In genomic region chr13:44347905-44348304, GRCh38 we compare ENCODE assay signal across 17 cellular contexts. TPM values are rescaled to one million over a fixed set of nuclear protein-coding genes. Genes with fewer than 3 reads are reported as not detected.
A peak's percentile ranks its signal among the peaks of the same experiment; 100 is the strongest.
DNase-seq lines count a peak whose midpoint lies in the region; ATAC-seq and TF ChIP-seq lines count a peak whose summit lies in the region.
"Had no signal": no experiment of that assay in that cellular context is flagged by ENCODE, and none has a peak within 500 bp of the region (broad histone marks: within the 10 kb centered on the region; RNA-seq: fewer than 3 reads in every experiment).

No MANE protein-coding gene starts in this region.

- H3K4me1 ChIP-seq in adrenal gland (replicated peaks in 1 of 2) (peaks cover 0 to 5% of the 10 kb centered on the region in 2 donors), rectal smooth muscle tissue (ENCODE audit: control insufficient read depth, insufficient read depth, low read length) (peaks cover 7% of the 10 kb centered on the region)
- no peaks in the 10 kb centered on the region for H3K4me1 ChIP-seq in CD8-positive, alpha-beta T cell (ENCODE audit: insufficient read depth, low read length)

- H3K9me3 Mint-ChIP-seq in CD8-positive, alpha-beta T cell = no peaks in the 10 kb centered on the region

- H3K36me3 ChIP-seq in adrenal gland (replicated peaks in 1 of 2) = no peaks in the 10 kb centered on the region
- no peaks in the 10 kb centered on the region for H3K36me3 ChIP-seq in rectal smooth muscle tissue (ENCODE audit: control insufficient read depth, insufficient read depth, low read length)
- H3K36me3 ChIP-seq in CD8-positive, alpha-beta T cell (ENCODE audit: insufficient read depth, low read length) = no peaks in the 10 kb centered on the region
- H3K36me3 ChIP-seq: BLaER1 had no signal

- 25 to 39% (median 33%) methylated on average over 2 of the region's 2 CpGs for WGBS in adrenal gland, 4 donors

- POLR2A ChIA-PET in CD8-positive, alpha-beta T cell (lab: Charles Lee) = no interaction called here

- intact Hi-C loops in adrenal gland (cut with DNase I) = no loop called here
- intact Hi-C loops in CD8-positive, alpha-beta T cell (cut with DNase I, micrococcal nuclease) = no loop called here

- no peak overlapping the region for H3K9ac ChIP-seq in rectal smooth muscle tissue (ENCODE audit: low read length)
- H3K9ac ChIP-seq: BLaER1 had no signal

- H3K9me3 ChIP-seq in adrenal gland (replicated peaks in 1 of 3) = no peaks in the 10 kb centered on the region
- no peaks in the 10 kb centered on the region for H3K9me3 ChIP-seq in CD8-positive, alpha-beta T cell (ENCODE audit: low read length)
- H3K9me3 ChIP-seq: BLaER1 had no signal

- no peaks in the 10 kb centered on the region for H3K27me3 Mint-ChIP-seq in CD8-positive, alpha-beta T cell (ENCODE audit: low read depth)

- CTCF ChIA-PET in CD8-positive, alpha-beta T cell (lab: Charles Lee) = no interaction called here

- H3K4me1 Mint-ChIP-seq in CD8-positive, alpha-beta T cell (ENCODE audit: low read depth) = peaks cover 18% of the 10 kb centered on the region

- no peak overlapping the region for H3K4me3 ChIP-seq in adrenal gland
- no peak overlapping the region for H3K4me3 ChIP-seq in foreskin fibroblast (ENCODE audit: low read depth in 1 of 2, low read length in 2 of 2)
- no peak overlapping the region for H3K4me3 ChIP-seq in rectal smooth muscle tissue (ENCODE audit: low read length)
- H3K4me3 ChIP-seq in CD8-positive, alpha-beta T cell (ENCODE audit: low read depth, low read length) = no peak overlapping the region
- H3K4me3 ChIP-seq: BLaER1, K562 had no signal

- no peak overlapping the region for H3K27ac ChIP-seq in adrenal gland
- peak overlapping the region; percentile 14 for H3K27ac ChIP-seq in rectal smooth muscle tissue (ENCODE audit: low read depth, low read length)
- no peak overlapping the region for H3K27ac ChIP-seq in CD8-positive, alpha-beta T cell (ENCODE audit: low read depth, low read length)
- H3K27ac ChIP-seq: BLaER1 had no signal

- no peak overlapping the region for H3K4me3 Mint-ChIP-seq in CD8-positive, alpha-beta T cell

- TF ChIP-seq CTCF in adrenal gland (IDR thresholded peaks at IDR 0.05) (no peak), foreskin fibroblast (IDR thresholded peaks at IDR 0.05; ENCODE audit: low read depth, low read length) (no peak)
- no peak for TF ChIP-seq CTCF in CD8-positive, alpha-beta T cell (IDR thresholded peaks at IDR 0.05)

- no peak for ATAC-seq in CD8-positive, alpha-beta T cell
- ATAC-seq in GM19035 (IDR thresholded peaks at IDR 0.05; ENCODE audit: unreplicated experiment) = no peak
- ATAC-seq: K562 had no signal

- DNase-seq in GM03348 (ENCODE audit: low spot score) (peak; percentile 47), adrenal gland (peak in 5 of 7 donors; percentile 30 to 57 (median 38)), foreskin fibroblast (peak; percentile 39 to 68), NCI-H510A treated with DMSO at 0.1 percent for 48 hours (lab: John Stamatoyannopoulos, UW) (no peak)
- DNase-seq in CD8-positive, alpha-beta T cell = no peak
- DNase-seq in activated naive CD4-positive, alpha-beta T cell treated with anti-CD3 and anti-CD28 coated beads, Interleukin-2, amount 50 U/mL, for 16 hours = no peak
- DNase-seq: ACHN, HCEC 1CT, NCI-H1436 treated with DMSO at 0.1 percent for 48 hours, NCI-H226, NCI-H526 treated with DMSO at 0.1 percent for 48 hours, RPMI8226 had no signal

- no peak for TF ChIP-seq POLR2A in adrenal gland (IDR thresholded peaks at IDR 0.05)

- no peaks in the 10 kb centered on the region for H3K27me3 ChIP-seq in adrenal gland
- H3K27me3 ChIP-seq in rectal smooth muscle tissue (ENCODE audit: control insufficient read depth, insufficient read depth, low read length) = no peaks in the 10 kb centered on the region
- H3K27me3 ChIP-seq in CD8-positive, alpha-beta T cell (ENCODE audit: insufficient read depth, low read length) = no peaks in the 10 kb centered on the region
- H3K27me3 ChIP-seq: BLaER1 had no signal

- H3K27ac Mint-ChIP-seq in CD8-positive, alpha-beta T cell = no peak overlapping the region

- H3K36me3 Mint-ChIP-seq in CD8-positive, alpha-beta T cell = no peaks in the 10 kb centered on the region

RNA-seq across cellular contexts. Expression of gene SERP2, which starts 25.7 kb away (rescaled TPM):
- total RNA-seq in adrenal gland = 1 to 10 TPM; 2.6 to 4.8 (median 4.0) TPM
- polyA plus RNA-seq in adrenal gland = 1 to 10 TPM; 4.4 to 8.8 (median 7.4) TPM
- total RNA-seq in CD8-positive, alpha-beta T cell = not detected
- total RNA-seq: K562, OCI-LY7 had no signal

Comparison
In these comparisons a context has a peak if more than half of its experiments do, and no peak if none do; other contexts are left out.
1. DNase-seq: peak in GM03348 (single experiment), adrenal gland (5 of 7) and foreskin fibroblast (2 of 2); none in CD8-positive, alpha-beta T cell (0 of 7), NCI-H510A treated with DMSO at 0.1 percent for 48 hours (single experiment) and activated naive CD4-positive, alpha-beta T cell treated with anti-CD3 and anti-CD28 coated beads, Interleukin-2, amount 50 U/mL, for 16 hours (single experiment).